In genomic region chr19:42075364-42075615, GRCh38 we compare ENCODE assay signal across 8 cellular contexts. TPM values are rescaled to one million over a fixed set of nuclear protein-coding genes. Genes with fewer than 3 reads are reported as not detected.
DNase-seq lines count a peak whose midpoint lies in the region; ATAC-seq and TF ChIP-seq lines count a peak whose summit lies in the region.

No MANE protein-coding gene starts in this region.

- DNase-seq in activated naive CD4-positive, alpha-beta T cell treated with anti-CD3 and anti-CD28 coated beads, Interleukin-2, amount 10 ng/mL, durations not matched to agents 7 days and 5 days = no peak
- no peak for DNase-seq in activated naive CD4-positive, alpha-beta T cell treated with Interleukin-2 at 50 U/mL for 16 hours
- DNase-seq in activated T-helper 1 cell treated with anti-CD3 and anti-CD28 coated beads, Interleukin-12 subunit alpha, Interleukin-12 subunit beta, Interleukin-2, Interleukin-4 antibody, amounts not matched to agents 30 ng/mL and 10 ng/mL and 1 ng/mL, durations not matched to agents 14 hours and 24 hours and 36 hours (ENCODE audit: low spot score) = no peak
- no peak for DNase-seq in hepatocyte (ENCODE audit: low spot score)
- no peak for DNase-seq in 8988T
- no peak for DNase-seq in EL

- ATAC-seq in stimulated activated memory B cell treated with anti-CD40 and anti-IgM and Interleukin-4, amounts not matched to agents 10 μg/mL and 1 μg/mL and 100 μg/mL, for 72 hours = no peak
- ATAC-seq in HG03095 (IDR thresholded peaks at IDR 0.05; ENCODE audit: unreplicated experiment) = no peak

- intact Hi-C loops in activated T-helper 1 cell treated with anti-CD3 and anti-CD28 coated beads, Interleukin-12 subunit alpha, Interleukin-12 subunit beta, Interleukin-2, Interleukin-4 antibody, amounts not matched to agents 30 ng/mL and 10 ng/mL and 1 ng/mL, durations not matched to agents 14 hours and 24 hours and 36 hours (cut with micrococcal nuclease) = loop anchor here (1.0 to 5.0 kb wide), 5 partner anchors 40 to 347 kb away; partner anchors contain the start of gene RABAC1

- peaks cover 26% of the 10 kb centered on the region for H3K36me3 Mint-ChIP-seq in activated naive CD4-positive, alpha-beta T cell treated with anti-CD3 and anti-CD28 coated beads, Interleukin-2, amount 10 ng/mL, durations not matched to agents 7 days and 5 days
- H3K36me3 Mint-ChIP-seq in activated T-helper 1 cell treated with anti-CD3 and anti-CD28 coated beads, Interleukin-12 subunit alpha, Interleukin-12 subunit beta, Interleukin-2, Interleukin-4 antibody, amounts not matched to agents 30 ng/mL and 10 ng/mL and 1 ng/mL, durations not matched to agents 14 hours and 24 hours and 36 hours (ENCODE audit: low read depth) = peaks cover 27% of the 10 kb centered on the region
- H3K36me3 Mint-ChIP-seq in stimulated activated memory B cell treated with anti-CD40 and anti-IgM and Interleukin-4, amounts not matched to agents 10 μg/mL and 1 μg/mL and 100 μg/mL, for 72 hours = peaks cover 18% of the 10 kb centered on the region

- H4K20me1 ChIP-seq in hepatocyte (ENCODE audit: insufficient read depth, poor library complexity, severe bottlenecking) = peaks cover 23% of the 10 kb centered on the region

- H3K4me1 Mint-ChIP-seq in activated naive CD4-positive, alpha-beta T cell treated with anti-CD3 and anti-CD28 coated beads, Interleukin-2, amount 10 ng/mL, durations not matched to agents 7 days and 5 days = peaks cover 36% of the 10 kb centered on the region
- peaks cover 37% of the 10 kb centered on the region for H3K4me1 Mint-ChIP-seq in activated T-helper 1 cell treated with anti-CD3 and anti-CD28 coated beads, Interleukin-12 subunit alpha, Interleukin-12 subunit beta, Interleukin-2, Interleukin-4 antibody, amounts not matched to agents 30 ng/mL and 10 ng/mL and 1 ng/mL, durations not matched to agents 14 hours and 24 hours and 36 hours (ENCODE audit: low read depth)
- H3K4me1 Mint-ChIP-seq in stimulated activated memory B cell treated with anti-CD40 and anti-IgM and Interleukin-4, amounts not matched to agents 10 μg/mL and 1 μg/mL and 100 μg/mL, for 72 hours = peaks cover 32% of the 10 kb centered on the region

- H3K9me2 ChIP-seq in hepatocyte (replicated peaks; ENCODE audit: insufficient read depth) = no peaks in the 10 kb centered on the region

- H3K9me3 Mint-ChIP-seq in activated naive CD4-positive, alpha-beta T cell treated with anti-CD3 and anti-CD28 coated beads, Interleukin-2, amount 10 ng/mL, durations not matched to agents 7 days and 5 days = no peaks in the 10 kb centered on the region
- no peaks in the 10 kb centered on the region for H3K9me3 Mint-ChIP-seq in activated T-helper 1 cell treated with anti-CD3 and anti-CD28 coated beads, Interleukin-12 subunit alpha, Interleukin-12 subunit beta, Interleukin-2, Interleukin-4 antibody, amounts not matched to agents 30 ng/mL and 10 ng/mL and 1 ng/mL, durations not matched to agents 14 hours and 24 hours and 36 hours
- H3K9me3 Mint-ChIP-seq in stimulated activated memory B cell treated with anti-CD40 and anti-IgM and Interleukin-4, amounts not matched to agents 10 μg/mL and 1 μg/mL and 100 μg/mL, for 72 hours = no peaks in the 10 kb centered on the region

- peaks cover 7% of the 10 kb centered on the region for H3K27me3 ChIP-seq in hepatocyte

- 23% methylated on average over 3 of the region's 3 CpGs for WGBS in hepatocyte (ENCODE audit: low lambda C conversion rate, missing lambda C conversion rate)

- H3K36me3 ChIP-seq in hepatocyte (replicated peaks; ENCODE audit: insufficient read depth, low read depth) = no peaks in the 10 kb centered on the region

- H2AFZ ChIP-seq in hepatocyte = peak overlapping the region; percentile 80

- CTCF ChIA-PET in activated naive CD4-positive, alpha-beta T cell treated with anti-CD3 and anti-CD28 coated beads, Interleukin-2, amount 10 ng/mL, durations not matched to agents 7 days and 5 days (lab: Charles Lee) = no interaction called here

- H3K27ac Mint-ChIP-seq in activated naive CD4-positive, alpha-beta T cell treated with anti-CD3 and anti-CD28 coated beads, Interleukin-2, amount 10 ng/mL, durations not matched to agents 7 days and 5 days = peak overlapping the region; percentile 95
- H3K27ac Mint-ChIP-seq in activated T-helper 1 cell treated with anti-CD3 and anti-CD28 coated beads, Interleukin-12 subunit alpha, Interleukin-12 subunit beta, Interleukin-2, Interleukin-4 antibody, amounts not matched to agents 30 ng/mL and 10 ng/mL and 1 ng/mL, durations not matched to agents 14 hours and 24 hours and 36 hours = peak overlapping the region; percentile 99
- peak overlapping the region; percentile 99 for H3K27ac Mint-ChIP-seq in stimulated activated memory B cell treated with anti-CD40 and anti-IgM and Interleukin-4, amounts not matched to agents 10 μg/mL and 1 μg/mL and 100 μg/mL, for 72 hours

- no peaks in the 10 kb centered on the region for H3K9me3 ChIP-seq in hepatocyte (ENCODE audit: low read depth)

- TF ChIP-seq CTCF in hepatocyte (IDR thresholded peaks at IDR 0.05; ENCODE audit: poor library complexity) = no peak

- peak overlapping the region; percentile 94 for H3K4me3 Mint-ChIP-seq in activated naive CD4-positive, alpha-beta T cell treated with anti-CD3 and anti-CD28 coated beads, Interleukin-2, amount 10 ng/mL, durations not matched to agents 7 days and 5 days
- H3K4me3 Mint-ChIP-seq in activated T-helper 1 cell treated with anti-CD3 and anti-CD28 coated beads, Interleukin-12 subunit alpha, Interleukin-12 subunit beta, Interleukin-2, Interleukin-4 antibody, amounts not matched to agents 30 ng/mL and 10 ng/mL and 1 ng/mL, durations not matched to agents 14 hours and 24 hours and 36 hours = peak overlapping the region; percentile 97
- peak overlapping the region; percentile 93 for H3K4me3 Mint-ChIP-seq in stimulated activated memory B cell treated with anti-CD40 and anti-IgM and Interleukin-4, amounts not matched to agents 10 μg/mL and 1 μg/mL and 100 μg/mL, for 72 hours

- H3K4me2 ChIP-seq in hepatocyte = peak overlapping the region; percentile 80

- H3K79me2 ChIP-seq in hepatocyte = peaks cover 29% of the 10 kb centered on the region

- peaks cover 5% of the 10 kb centered on the region for H3K27me3 Mint-ChIP-seq in activated naive CD4-positive, alpha-beta T cell treated with anti-CD3 and anti-CD28 coated beads, Interleukin-2, amount 10 ng/mL, durations not matched to agents 7 days and 5 days
- H3K27me3 Mint-ChIP-seq in activated T-helper 1 cell treated with anti-CD3 and anti-CD28 coated beads, Interleukin-12 subunit alpha, Interleukin-12 subunit beta, Interleukin-2, Interleukin-4 antibody, amounts not matched to agents 30 ng/mL and 10 ng/mL and 1 ng/mL, durations not matched to agents 14 hours and 24 hours and 36 hours (ENCODE audit: insufficient read depth) = peaks cover 5% of the 10 kb centered on the region
- H3K27me3 Mint-ChIP-seq in stimulated activated memory B cell treated with anti-CD40 and anti-IgM and Interleukin-4, amounts not matched to agents 10 μg/mL and 1 μg/mL and 100 μg/mL, for 72 hours = peaks cover 5% of the 10 kb centered on the region

- H3K4me1 ChIP-seq in hepatocyte (ENCODE audit: insufficient read depth) = peaks cover 15% of the 10 kb centered on the region

- peak overlapping the region; percentile 94 for H3K27ac ChIP-seq in hepatocyte

- H3K4me3 ChIP-seq in hepatocyte = peak overlapping the region; percentile 29

RNA-seq across cellular contexts. Expression of gene ZNF574, which starts 0.7 kb away (rescaled TPM):
- 17.5 and 17.8 TPM in 2 replicates for total RNA-seq in activated T-helper 1 cell treated with anti-CD3 and anti-CD28 coated beads, Interleukin-12 subunit alpha, Interleukin-12 subunit beta, Interleukin-2, Interleukin-4 antibody, amounts not matched to agents 30 ng/mL and 10 ng/mL and 1 ng/mL, durations not matched to agents 14 hours and 24 hours and 36 hours
- 10.7 and 11.8 TPM in 2 replicates for total RNA-seq in hepatocyte
- 13.3 and 13.6 TPM in 2 replicates for polyA plus RNA-seq in hepatocyte

RNA-seq across cellular contexts. Expression of gene GRIK5, which starts 5.3 kb away (rescaled TPM):
- 3.9 TPM in 2 replicates for total RNA-seq in activated T-helper 1 cell treated with anti-CD3 and anti-CD28 coated beads, Interleukin-12 subunit alpha, Interleukin-12 subunit beta, Interleukin-2, Interleukin-4 antibody, amounts not matched to agents 30 ng/mL and 10 ng/mL and 1 ng/mL, durations not matched to agents 14 hours and 24 hours and 36 hours
- total RNA-seq in hepatocyte = 0.60 and 0.92 TPM in 2 replicates
- 0.34 and 0.50 TPM in 2 replicates for polyA plus RNA-seq in hepatocyte

RNA-seq across cellular contexts. Expression of gene POU2F2, which starts 57.0 kb away (rescaled TPM):
- total RNA-seq in activated T-helper 1 cell treated with anti-CD3 and anti-CD28 coated beads, Interleukin-12 subunit alpha, Interleukin-12 subunit beta, Interleukin-2, Interleukin-4 antibody, amounts not matched to agents 30 ng/mL and 10 ng/mL and 1 ng/mL, durations not matched to agents 14 hours and 24 hours and 36 hours = 64.0 and 65.8 TPM in 2 replicates
- 0.16 TPM in 1 of 2 replicates, not detected in the other for total RNA-seq in hepatocyte
- 0.15 and 0.52 TPM in 2 replicates for polyA plus RNA-seq in hepatocyte

Comparison
In these comparisons a context has a peak if more than half of its experiments do, and no peak if none do; other contexts are left out.
1. RNA of gene POU2F2, which starts 57.0 kb away (total RNA-seq): 64.0 to 65.8 TPM in activated T-helper 1 cell treated with anti-CD3 and anti-CD28 coated beads, Interleukin-12 subunit alpha, Interleukin-12 subunit beta, Interleukin-2, Interleukin-4 antibody, amounts not matched to agents 30 ng/mL and 10 ng/mL and 1 ng/mL, durations not matched to agents 14 hours and 24 hours and 36 hours; 0.16 TPM in hepatocyte; every median in the first group is over 10 times any median in the second.
2. Peak in every context shown above with its lines, with median percentiles within 50 percentile points of each other: H3K27ac Mint-ChIP-seq and H3K4me3 Mint-ChIP-seq.